ENCODE assay signal across 22 cellular contexts in genomic region chr2:191701696-191702095, GRCh38. TPM values are rescaled to one million over a fixed set of nuclear protein-coding genes. Genes with fewer than 3 reads are reported as not detected.
A peak's percentile ranks its signal among the peaks of the same experiment; 100 is the strongest.
DNase-seq lines count a peak whose midpoint lies in the region; ATAC-seq and TF ChIP-seq lines count a peak whose summit lies in the region.
"Had no signal": no experiment of that assay in that cellular context is flagged by ENCODE, and none has a peak within 500 bp of the region (broad histone marks: within the 10 kb centered on the region; RNA-seq: fewer than 3 reads in every experiment).

No MANE protein-coding gene starts in this region.

- peak; percentile 89 for DNase-seq in DMS53 treated with DMSO at 0.1 percent for 48 hours (lab: John Stamatoyannopoulos, UW; ENCODE audit: unreplicated experiment)
- DNase-seq in NCI-H2029 treated with DMSO at 0.1 percent for 48 hours (lab: John Stamatoyannopoulos, UW): peak; percentile 88
- DNase-seq in NCI-H748 (lab: John Stamatoyannopoulos, UW; ENCODE audit: unreplicated experiment): peak; percentile 98
- peak; percentile 48 for DNase-seq in fibroblast of the aortic adventitia (ENCODE audit: low read depth)
- no peak for DNase-seq in stimulated activated CD4-positive, alpha-beta T cell treated with anti-CD3 and anti-CD28 coated beads, Interleukin-4, amount 100 ng/mL, for 4 hours
- DNase-seq in UCSD-AML1 (lab: John Stamatoyannopoulos, UW; ENCODE audit: unreplicated experiment): no peak
- DNase-seq: activated CD8-positive, alpha-beta T cell treated with anti-CD3 and anti-CD28 coated beads, Interleukin-2, amount 10 ng/mL, durations not matched to agents 7 days and 5 days; activated naive CD4-positive, alpha-beta T cell treated with anti-CD3 and anti-CD28 coated beads for 36 hours; activated T-cell treated with anti-CD3 and anti-CD28 coated beads, Interleukin-2, amount 50 U/mL, for 4 hours; CD4-positive, alpha-beta T cell; DND-41; gastrocnemius medialis; H9; Kasumi-1; stimulated activated CD4-positive, alpha-beta T cell treated with anti-CD3 and anti-CD28 coated beads, Interleukin-4, amount 100 ng/mL, for 24 hours; stomach had no signal

- H3K4me3 ChIP-seq in fibroblast of the aortic adventitia (ENCODE audit: low read depth, low read length): no peak overlapping the region
- H3K4me3 ChIP-seq: cardiac muscle cell, gastrocnemius medialis, lung, SJSA1, smooth muscle cell, stomach had no signal

- TF ChIP-seq CTCF in fibroblast of the aortic adventitia (IDR thresholded peaks at IDR 0.05; ENCODE audit: insufficient read depth, low read length): no peak

- no peak for ATAC-seq in GM21737 (IDR thresholded peaks at IDR 0.05; ENCODE audit: unreplicated experiment)
- no peak for ATAC-seq in HG03196 (IDR thresholded peaks at IDR 0.05; ENCODE audit: unreplicated experiment)
- ATAC-seq: activated CD8-positive, alpha-beta T cell treated with anti-CD3 and anti-CD28 coated beads, Interleukin-2, amount 10 ng/mL, durations not matched to agents 7 days and 5 days; activated T-cell treated with anti-CD3 and anti-CD28 coated beads, Interleukin-2, amount 50 U/mL, for 4 hours; gastrocnemius medialis had no signal

RNA-seq across cellular contexts. Expression of gene NABP1, which starts 23.8 kb away (rescaled TPM):
- total RNA-seq in fibroblast of the aortic adventitia (ENCODE audit: low replicate concordance): 74.7 and 136 TPM in 2 replicates

Comparison
In these comparisons a context has a peak if more than half of its experiments do, and no peak if none do; other contexts are left out.
1. DNase-seq: peak in DMS53 treated with DMSO at 0.1 percent for 48 hours (single experiment), NCI-H2029 treated with DMSO at 0.1 percent for 48 hours (single experiment), NCI-H748 (single experiment) and fibroblast of the aortic adventitia (single experiment); none in stimulated activated CD4-positive, alpha-beta T cell treated with anti-CD3 and anti-CD28 coated beads, Interleukin-4, amount 100 ng/mL, for 4 hours (0 of 2) and UCSD-AML1 (single experiment).